21 cellular contexts compared by ENCODE assay signal in the genomic region with DNA sequence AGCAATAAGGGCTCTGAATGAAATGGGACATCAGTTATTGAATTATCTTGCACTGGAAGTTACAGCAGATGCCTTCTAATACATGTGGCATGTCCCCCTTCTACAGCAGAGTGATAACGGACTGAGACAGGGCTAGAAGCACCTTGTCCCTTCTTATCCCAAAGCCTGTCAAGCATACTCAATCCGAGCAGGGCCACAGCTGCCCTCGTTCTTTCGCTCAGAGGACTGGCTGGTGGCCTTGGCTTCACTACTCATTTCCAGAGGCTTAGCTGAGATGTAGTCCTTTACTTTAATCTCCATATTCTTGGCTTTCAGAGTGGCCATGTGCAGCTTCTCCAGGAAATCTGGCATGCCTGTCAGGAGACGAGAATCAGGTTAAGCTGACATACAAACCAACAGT. TPM values are rescaled to one million over a fixed set of nuclear protein-coding genes. Genes with fewer than 3 reads are reported as not detected.
A peak's percentile ranks its signal among the peaks of the same experiment; 100 is the strongest.
DNase-seq lines count a peak whose midpoint lies in the region; ATAC-seq and TF ChIP-seq lines count a peak whose summit lies in the region.
"Had no signal": no experiment of that assay in that cellular context is flagged by ENCODE, and none has a peak within 500 bp of the region (broad histone marks: within the 10 kb centered on the region; RNA-seq: fewer than 3 reads in every experiment).

No MANE protein-coding gene starts in this region.

- TF ChIP-seq CTCF in WERI-Rb-1 (IDR thresholded peaks at IDR 0.05; ENCODE audit: low read depth, low read length) (no peak), psoas muscle (IDR thresholded peaks at IDR 0.05) (no peak)

- peaks cover 45% of the 10 kb centered on the region for H3K79me2 ChIP-seq in GM23248 (ENCODE audit: insufficient read depth)

- H3F3A ChIP-seq in GM23248 (ENCODE audit: insufficient read depth), result 0 out of 2 replicates have a peak, but pooled peaks cover 10% of the 10 kb centered on the region

- TF ChIP-seq POLR2A in GM18505 (IDR thresholded peaks at IDR 0.05; ENCODE audit: borderline replicate concordance, extremely low read depth, insufficient read depth, insufficient read length), result no peak

- no peak overlapping the region for H3K4me2 ChIP-seq in GM23248 (ENCODE audit: unreplicated experiment)
- H3K4me2 ChIP-seq: A549 had no signal

- H3K9ac ChIP-seq in GM23248, result no peak overlapping the region

- H3K9me2 ChIP-seq in GM23248 (ENCODE audit: insufficient read depth), result no peaks in the 10 kb centered on the region

- H3K9me3 ChIP-seq in WERI-Rb-1 (ENCODE audit: severe bottlenecking) (no peaks in the 10 kb centered on the region), psoas muscle (no peaks in the 10 kb centered on the region), GM23248 (ENCODE audit: low read depth) (no peaks in the 10 kb centered on the region)
- H3K9me3 ChIP-seq: A549 had no signal

- no peaks in the 10 kb centered on the region for H4K20me1 ChIP-seq in GM23248 (ENCODE audit: insufficient read depth)

- 27 to 51% (median 36%) methylated on average over 5 of the region's 5 CpGs for WGBS in psoas muscle, 3 donors
- 81 to 82% methylated on average over 5 of the region's 5 CpGs for WGBS in GM23248 (ENCODE audit: low coverage in 1 of 2, low lambda C conversion rate in 2 of 2, missing lambda C conversion rate in 2 of 2), 2 experiments

- no peaks in the 10 kb centered on the region for H3K27me3 ChIP-seq in WERI-Rb-1 (ENCODE audit: insufficient read depth, low read depth, severe bottlenecking)
- no peaks in the 10 kb centered on the region for H3K27me3 ChIP-seq in psoas muscle (ENCODE audit: insufficient read depth in 3 of 3, low read length in 2 of 3)
- H3K27me3 ChIP-seq in GM23248 (replicated peaks; ENCODE audit: insufficient read depth), result no peaks in the 10 kb centered on the region

- intact Hi-C loops in Right ventricle myocardium superior (cut with DNase I), result no loop called here
- intact Hi-C loops in left cardiac atrium (cut with DNase I), result no loop called here
- intact Hi-C loops in left ventricle myocardium superior (cut with micrococcal nuclease), result no loop called here
- intact Hi-C loops in psoas muscle (cut with DNase I), result no loop called here

- peaks cover 77% of the 10 kb centered on the region for H3K36me3 ChIP-seq in WERI-Rb-1
- peaks cover 5 to 84% of the 10 kb centered on the region in 2 donors for H3K36me3 ChIP-seq in psoas muscle (ENCODE audit: insufficient read depth in 1 of 2, low read depth in 1 of 2)
- peaks cover 50% of the 10 kb centered on the region for H3K36me3 ChIP-seq in GM23248 (ENCODE audit: low read depth)

- no peak overlapping the region for H2AFZ ChIP-seq in GM23248

- peaks cover 35% of the 10 kb centered on the region for H3K4me1 ChIP-seq in psoas muscle
- no peaks in the 10 kb centered on the region for H3K4me1 ChIP-seq in GM23248 (ENCODE audit: insufficient read depth)
- H3K4me1 ChIP-seq: A549 had no signal

- ATAC-seq in Right ventricle myocardium superior (ENCODE audit: poor library complexity) (peak; percentile 49), left cardiac atrium (no peak), left ventricle myocardium superior (peak; percentile 59), psoas muscle (peak in 3 of 4 donors; percentile 15 to 30 (median 15)), GM18505 (IDR thresholded peaks at IDR 0.05; ENCODE audit: unreplicated experiment) (no peak)

- in situ Hi-C loops in GM23248 (cut with MboI), result no loop called here

- H3K4me3 ChIP-seq in WERI-Rb-1 (ENCODE audit: low read depth, low read length), result no peak overlapping the region
- H3K4me3 ChIP-seq in psoas muscle, result no peak overlapping the region
- no peak overlapping the region for H3K4me3 ChIP-seq in GM23248
- H3K4me3 ChIP-seq: A549 had no signal

- DNase-seq in Right ventricle myocardium superior, result no peak
- no peak for DNase-seq in left cardiac atrium
- DNase-seq in WERI-Rb-1, result peak; percentile 57
- DNase-seq in left ventricle myocardium superior, result no peak
- DNase-seq in psoas muscle, result no peak
- no peak for DNase-seq in NK-92 treated with Interleukin-12 subunit alpha and Interleukin-12 subunit beta, amount 100 ng/mL, for 24 hours (lab: John Stamatoyannopoulos, UW)
- DNase-seq in GM23248, result no peak
- DNase-seq: C1 segment of cervical spinal cord; CD4-positive, alpha-beta memory T cell; COR-L47; HCEC 1CT; Karpas-422; MV-4-11; NCI-H1105 treated with DMSO at 0.1 percent for 48 hours; NCI-H146; NCI-H2029; NCI-H446 treated with DMSO at 0.1 percent for 48 hours; RPMI8226; SHP77 treated with DMSO at 0.1 percent for 48 hours had no signal

- H3K27ac ChIP-seq in WERI-Rb-1 (peak overlapping the region; percentile 33; the same call in 1 of the 2 replicates), psoas muscle (peak overlapping the region; percentile 70), GM23248 (no peak overlapping the region)
- H3K27ac ChIP-seq: A549 had no signal

RNA-seq across cellular contexts. Expression of gene STARD7, which starts 22.1 kb away (rescaled TPM):
- total RNA-seq in Right ventricle myocardium superior, result 179 TPM
- total RNA-seq in left cardiac atrium, result 100 to 1,000 TPM; 135 to 185 TPM
- 214 TPM for total RNA-seq in left ventricle myocardium superior
- total RNA-seq in psoas muscle, result 100 to 1,000 TPM; 162 to 290 (median 231) TPM
- polyA plus RNA-seq in psoas muscle, result 100 to 1,000 TPM; 111 to 472 (median 125) TPM
- 120 and 129 TPM in 2 replicates for total RNA-seq in GM23248 (2014; rRNA removed; shearing (Covaris generic))
- polyA plus RNA-seq in GM23248 (2016; fragmentation: Nextera tagmentation; extraction: Ambion mirVana), result 93.3 and 94.2 TPM in 2 replicates

RNA-seq across cellular contexts. Expression of gene DUSP2, which starts 41.3 kb away (rescaled TPM):
- 1.5 TPM for total RNA-seq in Right ventricle myocardium superior
- total RNA-seq in left cardiac atrium, result 1 to 10 TPM; 1.6 to 2.4 TPM
- 1.9 TPM for total RNA-seq in left ventricle myocardium superior
- 1 to 10 TPM in 3 of 4 donors, under 1 TPM in 1; 0.64 to 2.4 (median 1.8) TPM for total RNA-seq in psoas muscle
- polyA plus RNA-seq in psoas muscle, result 1 to 10 TPM; 3.1 to 5.8 (median 4.1) TPM
- 2.4 and 8.8 TPM in 2 replicates for total RNA-seq in GM23248 (2014; rRNA removed; shearing (Covaris generic))
- 3.1 and 3.3 TPM in 2 replicates for polyA plus RNA-seq in GM23248 (2016; fragmentation: Nextera tagmentation; extraction: Ambion mirVana)

RNA-seq across cellular contexts. Expression of gene ASTL, which starts 48.3 kb away (rescaled TPM):
- total RNA-seq in Right ventricle myocardium superior (not detected), left cardiac atrium (not detected), left ventricle myocardium superior (not detected), psoas muscle (not detected)
- polyA plus RNA-seq in psoas muscle (under 1 TPM in 1 of 3 donors, not detected in 2; 0.03 TPM), GM23248 (2016; fragmentation: Nextera tagmentation; extraction: Ambion mirVana) (not detected in 2 replicates)
- total RNA-seq in GM23248 (2014; rRNA removed; shearing (Covaris generic)), result 0.25 TPM in 1 of 2 replicates, not detected in the other
- polyA plus RNA-seq: A549 had no signal

Comparison
In these comparisons a context has a peak if more than half of its experiments do, and no peak if none do; other contexts are left out.
1. ATAC-seq: peak in Right ventricle myocardium superior (single experiment), left ventricle myocardium superior (single experiment) and psoas muscle (3 of 4); none in left cardiac atrium (0 of 2) and GM18505 (single experiment).